Comparison of ENCODE assay signal across 12 cellular contexts in genomic region chr5:57538341-57538955, GRCh38. TPM values are rescaled to one million over a fixed set of nuclear protein-coding genes. Genes with fewer than 3 reads are reported as not detected.
DNase-seq lines count a peak whose midpoint lies in the region; TF ChIP-seq lines count a peak whose summit lies in the region.
"Had no signal": no experiment of that assay in that cellular context is flagged by ENCODE, and none has a peak within 500 bp of the region (broad histone marks: within the 10 kb centered on the region; RNA-seq: fewer than 3 reads in every experiment).

No MANE protein-coding gene starts in this region.

- H3K4me3 ChIP-seq in epithelial cell of esophagus (ENCODE audit: low read length) = no peak overlapping the region

- in situ Hi-C loops in KBM-7 (cut with MboI; ENCODE audit: low pct_unique_long_range_greater_than_20kb, low sequenced_read_pairs) = no loop called here

- DNase-seq in EH (ENCODE audit: low read depth) = peak; percentile 88
- DNase-seq in NCI-H226 = peak; percentile 9
- DNase-seq in epithelial cell of esophagus (ENCODE audit: low read depth) = peak; percentile 89
- DNase-seq in occipital lobe (lab: John Stamatoyannopoulos, UW) = peak; percentile 32
- DNase-seq in hepatic stellate cell (ENCODE audit: low spot score) = no peak
- no peak for DNase-seq in T-helper 2 cell
- DNase-seq in SIG-M5 (lab: John Stamatoyannopoulos, UW) = no peak
- DNase-seq in KBM-7 = no peak
- DNase-seq: DMS53; left colon; NK-92 treated with Interleukin-12 subunit alpha and Interleukin-12 subunit beta, amount 100 ng/mL, for 24 hours had no signal

- no peak for TF ChIP-seq CTCF in epithelial cell of esophagus (IDR thresholded peaks at IDR 0.05; ENCODE audit: insufficient read depth, low read depth, low read length, missing control alignments)

RNA-seq across cellular contexts. Expression of gene ACTBL2, which starts 55.8 kb away (rescaled TPM):
- not detected for total RNA-seq in occipital lobe
- total RNA-seq: activated T-helper 2 cell treated with anti-CD3 and anti-CD28 coated beads, Interferon-gamma antibody, Interleukin-2, Interleukin-4, amounts not matched to agents 10 μg/mL and 5 μg/mL and 100 μg/mL, durations not matched to agents 14 hours and 24 hours and 36 hours; left colon had no signal

Comparison
In these comparisons a context has a peak if more than half of its experiments do, and no peak if none do; other contexts are left out.
1. DNase-seq: peak in EH (single experiment), NCI-H226 (single experiment), epithelial cell of esophagus (single experiment) and occipital lobe (single experiment); none in hepatic stellate cell (single experiment), T-helper 2 cell (0 of 5), SIG-M5 (single experiment) and KBM-7 (single experiment).